In the genomic region with DNA sequence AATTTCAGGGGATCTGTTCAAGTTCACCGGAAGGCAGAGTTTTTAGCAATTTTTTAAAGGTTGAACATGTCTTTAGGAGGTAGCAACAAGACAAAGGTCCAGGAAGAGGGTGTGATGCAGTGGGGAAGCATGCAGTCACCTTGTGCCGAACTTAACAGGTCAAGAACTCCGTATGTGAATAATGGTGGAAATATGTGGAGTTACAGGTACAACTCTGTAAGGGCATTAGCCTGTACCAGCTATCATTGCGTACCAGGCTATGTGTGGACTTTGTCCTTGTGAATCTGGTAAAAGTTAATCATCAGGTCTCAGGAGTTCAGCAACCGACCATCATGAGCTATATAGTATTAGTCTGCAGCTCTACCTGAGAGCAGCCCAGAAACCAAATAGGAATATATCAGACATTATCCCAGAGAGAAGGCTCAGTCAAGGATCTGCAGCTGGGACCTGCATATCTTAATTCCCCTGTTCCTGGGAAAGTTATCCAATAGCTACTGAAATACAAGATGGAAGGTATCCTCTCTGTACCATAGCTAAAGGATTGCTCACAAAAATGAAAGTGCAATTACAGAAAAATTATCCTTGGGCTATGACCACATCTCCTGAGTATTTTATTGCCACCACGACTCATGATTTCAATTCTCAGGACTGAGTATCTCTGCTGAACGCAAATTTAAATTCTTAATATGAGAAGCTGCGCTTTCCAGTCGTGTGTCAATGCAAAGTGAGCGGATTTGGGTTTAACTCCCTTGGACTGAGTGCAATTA, we compare ENCODE assay signal across 16 cellular contexts.
DNase-seq lines count a peak whose midpoint lies in the region; ATAC-seq and TF ChIP-seq lines count a peak whose summit lies in the region.
"Had no signal": no experiment of that assay in that cellular context is flagged by ENCODE, and none has a peak within 500 bp of the region (broad histone marks: within the 10 kb centered on the region; RNA-seq: fewer than 3 reads in every experiment).

No MANE protein-coding gene starts in this region.

- peak; percentile 4 for DNase-seq in BJ (ENCODE audit: low read depth)
- DNase-seq in Karpas-422, result no peak
- peak; percentile 43 for DNase-seq in choroid plexus epithelial cell (ENCODE audit: low read depth)
- DNase-seq in left lobe of liver (ENCODE audit: low spot score), result no peak
- DNase-seq in NCI-H187 (lab: John Stamatoyannopoulos, UW), result no peak
- DNase-seq in foreskin melanocyte, result no peak
- DNase-seq: activated CD4-positive, alpha-beta T cell treated with anti-CD3 and anti-CD28 coated beads, Interleukin-2, amount 10 ng/mL, durations not matched to agents 24 days and 14 days; cerebellar nuclear complex; effector memory CD8-positive, alpha-beta T cell; GF-D8; GOT3; NCI-H1930; NCI-H510A; stimulated activated naive CD8-positive, alpha-beta T cell treated with anti-CD3 and anti-CD28 coated beads, Interleukin-15, amount 100 ng/mL, for 72 hours had no signal

- TF ChIP-seq EP300 in gastroesophageal sphincter (IDR thresholded peaks at IDR 0.05), result no peak

- H3K27me3 ChIP-seq in BJ (ENCODE audit: control insufficient read depth, insufficient read depth, low read length) (no peaks in the 10 kb centered on the region), Karpas-422 (ENCODE audit: low read length) (no peaks in the 10 kb centered on the region), gastroesophageal sphincter (no peaks in the 10 kb centered on the region)

- TF ChIP-seq POLR2A in gastroesophageal sphincter (IDR thresholded peaks at IDR 0.05), result no peak

- no peak for TF ChIP-seq CTCF in BJ (IDR thresholded peaks at IDR 0.05; ENCODE audit: insufficient read depth, low read depth, low read length)
- TF ChIP-seq CTCF in choroid plexus epithelial cell (conservative IDR thresholded peaks at IDR 0.05; ENCODE audit: low read depth, low read length), result no peak
- TF ChIP-seq CTCF in gastroesophageal sphincter (IDR thresholded peaks at IDR 0.05), result no peak

- H3K9me3 ChIP-seq in Karpas-422 (ENCODE audit: low read length) (0 out of 2 replicates have a peak, but pooled peaks cover 4% of the 10 kb centered on the region), gastroesophageal sphincter (peaks cover 0 to 13% (median 0%) of the 10 kb centered on the region in 3 donors)

- H3K79me2 ChIP-seq in Karpas-422 (ENCODE audit: low read length), result no peaks in the 10 kb centered on the region

- no peak overlapping the region for H3K27ac ChIP-seq in Karpas-422 (ENCODE audit: low read length)
- no peak overlapping the region for H3K27ac ChIP-seq in gastroesophageal sphincter

- no peaks in the 10 kb centered on the region for H3K9me2 ChIP-seq in Karpas-422 (replicated peaks; ENCODE audit: insufficient read depth, low read length)

- H3K4me3 ChIP-seq in BJ (ENCODE audit: low read depth, low read length) (no peak overlapping the region), Karpas-422 (ENCODE audit: low read length) (peak overlapping the region; percentile 12; the same call in 1 of the 2 replicates), choroid plexus epithelial cell (ENCODE audit: low read depth, low read length) (no peak overlapping the region), gastroesophageal sphincter (no peak overlapping the region)

- H3K4me2 ChIP-seq in Karpas-422 (ENCODE audit: low read depth, low read length, poor library complexity, severe bottlenecking), result peak overlapping the region; percentile 31

- no peak overlapping the region; the same call in 1 of the 2 replicates for H2AFZ ChIP-seq in Karpas-422 (ENCODE audit: low read length)

- ATAC-seq in left lobe of liver (peak; percentile 16), gastroesophageal sphincter (no peak), HG03469 (IDR thresholded peaks at IDR 0.05; ENCODE audit: unreplicated experiment) (no peak)
- ATAC-seq: effector memory CD8-positive, alpha-beta T cell; stimulated activated naive CD8-positive, alpha-beta T cell treated with anti-CD3 and anti-CD28 coated beads, Interleukin-15, amount 100 ng/mL, for 72 hours had no signal

- POLR2A ChIA-PET in BJ (lab: Charles Lee), result no interaction called here

- WGBS in gastroesophageal sphincter (ENCODE audit: low coverage in 1 of 2), 2 donors, result 66 to 79% methylated on average over 5 to 9 of the region's 10 CpGs

- CTCF ChIA-PET in BJ (lab: Yijun Ruan, JAX), result no interaction called here

- H4K20me1 ChIP-seq in Karpas-422 (ENCODE audit: insufficient read depth, low read depth, low read length), result no peaks in the 10 kb centered on the region

- H3K9ac ChIP-seq in Karpas-422 (ENCODE audit: low read length), result no peak overlapping the region

- H3K36me3 ChIP-seq in BJ (ENCODE audit: control insufficient read depth, insufficient read depth, low read length) (no peaks in the 10 kb centered on the region), Karpas-422 (ENCODE audit: insufficient read depth, low read length) (no peaks in the 10 kb centered on the region), gastroesophageal sphincter (no peaks in the 10 kb centered on the region)

- H3K4me1 ChIP-seq in Karpas-422 (ENCODE audit: low read length) (peaks cover 35% of the 10 kb centered on the region), gastroesophageal sphincter (no peaks in the 10 kb centered on the region)

Comparison
In these comparisons a context has a peak if more than half of its experiments do, and no peak if none do; other contexts are left out.
1. DNase-seq: peak in BJ (single experiment) and choroid plexus epithelial cell (single experiment); none in Karpas-422 (single experiment), left lobe of liver (single experiment), NCI-H187 (0 of 2) and foreskin melanocyte (single experiment).